ENCODE assay signal across 8 cellular contexts in genomic region chr4:110197421-110198398, GRCh38. TPM values are rescaled to one million over a fixed set of nuclear protein-coding genes. Genes with fewer than 3 reads are reported as not detected.
DNase-seq lines count a peak whose midpoint lies in the region; ATAC-seq and TF ChIP-seq lines count a peak whose summit lies in the region.

No MANE protein-coding gene starts in this region.

- no peaks in the 10 kb centered on the region for H3K27me3 Mint-ChIP-seq in Caco-2 (ENCODE audit: insufficient read depth, unreplicated experiment)

- H3K4me3 ChIP-seq in Caco-2 (ENCODE audit: low read depth, low read length), result peak overlapping the region; percentile 62

- DNase-seq in Caco-2 (peak; percentile 48 to 57), H4 (ENCODE audit: low spot score) (peak; percentile 18), NCI-H2029 treated with DMSO at 0.1 percent for 48 hours (lab: John Stamatoyannopoulos, UW) (peak; percentile 44), cerebellar nuclear complex (lab: John Stamatoyannopoulos, UW) (peak; percentile 10 to 33), kidney tubule cell (ENCODE audit: low spot score) (peak; percentile 55)
- peak; percentile 40 for DNase-seq in activated CD4-positive, CD25-positive, alpha-beta regulatory T cell treated with anti-CD3 and anti-CD28 coated beads, Interleukin-2, amount 50 U/mL, for 72 hours
- peak; percentile 40 to 43 for DNase-seq in stimulated activated CD4-positive, alpha-beta T cell treated with anti-CD3 and anti-CD28 coated beads, Interleukin-15, amount 100 ng/mL, for 48 hours (ENCODE audit: low read depth in 2 of 2)

- intact Hi-C loops in Caco-2 (cut with micrococcal nuclease; ENCODE audit: unreplicated experiment), result loop anchor here (2.0 to 10.0 kb wide), 5 partner anchors 60 to 427 kb away; partner anchors contain the start of gene PITX2

- no peaks in the 10 kb centered on the region for H3K36me3 ChIP-seq in Caco-2 (ENCODE audit: control insufficient read depth, insufficient read depth, low read length)

- no peaks in the 10 kb centered on the region for H3K9me3 Mint-ChIP-seq in Caco-2 (ENCODE audit: unreplicated experiment)

- peak overlapping the region; percentile 86 for H3K4me3 Mint-ChIP-seq in Caco-2 (ENCODE audit: unreplicated experiment)

- CTCF ChIA-PET in Caco-2 (lab: Charles Lee), result no interaction called here

- no peaks in the 10 kb centered on the region for H3K9me3 ChIP-seq in Caco-2

- H3K4me1 ChIP-seq in Caco-2, result peaks cover 23% of the 10 kb centered on the region

- H3K36me3 Mint-ChIP-seq in Caco-2 (ENCODE audit: insufficient read depth, unreplicated experiment), result no peaks in the 10 kb centered on the region

- H3K27me3 ChIP-seq in Caco-2 (replicated peaks; ENCODE audit: control insufficient read depth, insufficient read depth, low read length), result no peaks in the 10 kb centered on the region

- POLR2A ChIA-PET in Caco-2 (lab: Charles Lee), result interaction anchor here (0.6 kb wide), 1 partner anchor 53 kb away, joined by 5 read pairs; no protein-coding TSS in a partner anchor

- peak overlapping the region; percentile 78 for H3K27ac Mint-ChIP-seq in Caco-2 (ENCODE audit: unreplicated experiment)

- no peak for TF ChIP-seq CTCF in Caco-2 (IDR thresholded peaks at IDR 0.05; ENCODE audit: insufficient read depth in 1 of 2, low read depth in 1 of 2, low read length in 1 of 2, severe bottlenecking in 1 of 2, unreplicated experiment in 1 of 2)

- ATAC-seq in HG02970 (IDR thresholded peaks at IDR 0.05; ENCODE audit: low FRiP score, unreplicated experiment), result no peak

- peaks cover 3% of the 10 kb centered on the region for H3K4me1 Mint-ChIP-seq in Caco-2 (ENCODE audit: low read depth, unreplicated experiment)

- BruUV-seq in Caco-2 (replicated peaks; lab: Mats Ljungman, UMichigan), result no TSS peak

RNA-seq across cellular contexts. Expression of gene ELOVL6, which starts 0.7 kb away (rescaled TPM):
- total RNA-seq in Caco-2 (2022), result 9.3 and 9.5 TPM in 2 replicates
- 6.1 and 9.3 TPM in 2 replicates for total RNA-seq in H4 (2014; rRNA removed; shearing (Covaris generic))
